In the genomic region with DNA sequence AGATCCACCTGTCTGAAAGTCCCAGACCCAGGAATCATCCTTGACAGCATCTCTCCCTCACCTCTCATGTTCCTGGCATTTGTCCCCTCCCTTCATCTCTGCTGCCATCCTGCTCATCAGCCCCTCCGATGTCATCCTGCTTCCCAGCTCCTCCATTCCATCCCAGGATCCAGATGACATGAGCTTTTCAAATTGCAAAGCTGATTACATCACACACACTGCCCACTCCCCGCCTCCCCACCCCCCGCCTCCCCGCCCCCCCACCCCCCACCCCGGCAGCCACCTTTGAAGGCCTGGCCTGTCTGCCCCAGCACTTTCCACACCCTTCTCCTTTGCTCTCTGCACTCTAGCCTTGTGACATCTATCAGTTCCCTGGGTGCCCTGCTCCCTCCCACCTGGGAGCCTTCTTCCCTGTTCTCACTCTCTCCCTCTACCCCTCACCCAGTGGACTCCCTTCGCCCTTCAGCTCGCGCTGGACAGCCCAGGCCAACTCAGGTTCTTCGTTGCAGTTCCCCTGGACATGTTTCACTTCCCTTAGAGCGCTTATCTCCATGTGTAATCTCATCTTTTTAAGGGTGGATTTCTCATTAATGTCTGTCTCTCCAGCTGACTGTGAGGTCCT, we compare ENCODE assay signal across 12 cellular contexts.
DNase-seq lines count a peak whose midpoint lies in the region; ATAC-seq, FAIRE-seq and TF ChIP-seq lines count a peak whose summit lies in the region.
"Had no signal": no experiment of that assay in that cellular context is flagged by ENCODE, and none has a peak within 500 bp of the region (broad histone marks: within the 10 kb centered on the region; RNA-seq: fewer than 3 reads in every experiment).

No MANE protein-coding gene starts in this region.

- no peak overlapping the region for H3K4me3 ChIP-seq in H1 (ENCODE audit: extremely low read depth in 1 of 4, insufficient read depth in 2 of 4, low read depth in 3 of 4, low read length in 4 of 4)
- H3K4me3 ChIP-seq: thyroid gland had no signal

- H3K79me1 ChIP-seq in H1 (ENCODE audit: low read depth, low read length), result no peaks in the 10 kb centered on the region

- peak overlapping the region; percentile 29 for H3K27ac Mint-ChIP-seq in activated CD4-positive, alpha-beta T cell treated with anti-CD3 and anti-CD28 coated beads, Interleukin-2, amount 10 ng/mL, durations not matched to agents 24 days and 14 days
- peak overlapping the region; percentile 5 to 14 for H3K27ac Mint-ChIP-seq in stimulated activated naive CD8-positive, alpha-beta T cell treated with anti-CD3 and anti-CD28 coated beads, Interleukin-15, amount 100 ng/mL, for 72 hours

- peak overlapping the region; percentile 60; the same call in 1 of the 2 replicates for H2BK5ac ChIP-seq in H1 (ENCODE audit: low read depth, low read length)

- TF ChIP-seq CTCF in RWPE1 (conservative IDR thresholded peaks at IDR 0.05; ENCODE audit: low read depth) (no peak), H1 (IDR thresholded peaks at IDR 0.05; ENCODE audit: control extremely low read depth in 1 of 3, insufficient read depth in 1 of 3, low read depth in 1 of 3, low read length in 3 of 3) (no peak)

- no peak overlapping the region; the same call in 1 of the 2 replicates for H3K18ac ChIP-seq in H1 (ENCODE audit: extremely low read depth, low read length)

- peaks cover 3 to 33% (median 16%) of the 10 kb centered on the region in 4 experiments for H3K4me1 ChIP-seq in H1 (replicated peaks in 1 of 4; ENCODE audit: control insufficient read depth in 3 of 4, insufficient read depth in 4 of 4, low read length in 3 of 4)

- CTCF ChIA-PET in RWPE1 (lab: Yijun Ruan, JAX) (no interaction called here), H1 (lab: Charles Lee; ENCODE audit: partially characterized antibody) (interaction anchor here (0.9 to 6.9 kb wide), 9 partner anchors 20 to 134 kb away, joined by 3 to 53 read pairs (median 4); no protein-coding TSS in a partner anchor)

- intact Hi-C loops in activated CD4-positive, alpha-beta T cell treated with anti-CD3 and anti-CD28 coated beads, Interleukin-2, amount 10 ng/mL, durations not matched to agents 24 days and 14 days (cut with micrococcal nuclease), result no loop called here

- H2AK5ac ChIP-seq in H1 (ENCODE audit: low read depth, low read length), result 0 out of 2 replicates have a peak overlapping the region, but pooled peaks have one; percentile 59

- H3K9me3 ChIP-seq in H1 (ENCODE audit: insufficient read depth in 2 of 2, low read depth in 1 of 2, low read length in 1 of 2), result no peaks in the 10 kb centered on the region
- H3K9me3 ChIP-seq: thyroid gland had no signal

- peaks cover 7% of the 10 kb centered on the region; the same call in 1 of the 2 replicates for H3K23me2 ChIP-seq in H1 (ENCODE audit: low read depth, low read length)

- H3K79me2 ChIP-seq in H1 (ENCODE audit: control insufficient read depth in 1 of 2, insufficient read depth in 2 of 2, low read length in 2 of 2), result no peaks in the 10 kb centered on the region

- H3K4ac ChIP-seq in H1 (replicated peaks; ENCODE audit: insufficient read length, low read depth, low read length), result no peak overlapping the region

- H4K8ac ChIP-seq in H1 (ENCODE audit: extremely low read depth, insufficient read depth, low read length), result no peak overlapping the region

- no peak overlapping the region for H2BK20ac ChIP-seq in H1 (ENCODE audit: low read length)

- peak overlapping the region; percentile 73; the same call in 1 of the 2 replicates for H2BK15ac ChIP-seq in H1 (ENCODE audit: low read length)

- no peak overlapping the region for H2BK120ac ChIP-seq in H1 (replicated peaks; ENCODE audit: low read depth, low read length)

- H3K27ac ChIP-seq in RWPE1, result peak overlapping the region; percentile 81
- H3K27ac ChIP-seq in H1 (ENCODE audit: low read depth, low read length), result no peak overlapping the region

- TF ChIP-seq RAD21 in H1 (IDR thresholded peaks at IDR 0.05 in 1 of 2, conservative IDR thresholded peaks at IDR 0.05 in 1 of 2; ENCODE audit: low read depth in 2 of 2, low read length in 2 of 2), result no peak

- no peak for DNase-seq in activated CD4-positive, alpha-beta T cell treated with anti-CD3 and anti-CD28 coated beads, Interleukin-2, amount 10 ng/mL, durations not matched to agents 24 days and 14 days
- DNase-seq in activated CD4-positive, alpha-beta T cell treated with anti-CD3 and anti-CD28 coated beads, Interleukin-2, amount 50 U/mL, for 4 hours, result no peak
- DNase-seq in RWPE1 (ENCODE audit: low spot score) (no peak), H1 (ENCODE audit: low read depth in 1 of 2, low spot score in 2 of 2) (no peak), A172 (ENCODE audit: low spot score) (no peak), activated gamma-delta T cell treated with Interleukin-2 at 50 U/mL for 16 hours (no peak)
- DNase-seq in stimulated activated naive CD8-positive, alpha-beta T cell treated with anti-CD3 and anti-CD28 coated beads, Interleukin-15, amount 100 ng/mL, for 72 hours, result no peak
- no peak for DNase-seq in stimulated activated naive CD4-positive, alpha-beta T cell (lab: John Stamatoyannopoulos, UW)
- DNase-seq: DMS79 treated with DMSO at 0.1 percent for 48 hours, NCI-H2171 had no signal

- peaks cover 49% of the 10 kb centered on the region for H3K36me3 Mint-ChIP-seq in activated CD4-positive, alpha-beta T cell treated with anti-CD3 and anti-CD28 coated beads, Interleukin-2, amount 10 ng/mL, durations not matched to agents 24 days and 14 days (ENCODE audit: low read depth)

- H3K27me3 ChIP-seq in H1 (replicated peaks in 1 of 4; ENCODE audit: control insufficient read depth in 3 of 4, extremely low read depth in 1 of 4, insufficient read depth in 3 of 4, low read length in 3 of 4), result no peaks in the 10 kb centered on the region
- H3K27me3 ChIP-seq: thyroid gland had no signal

- H4K5ac ChIP-seq in H1 (ENCODE audit: insufficient read length, low read depth, low read length), result no peak overlapping the region

- TF ChIP-seq POLR2A in H1 (IDR thresholded peaks at IDR 0.05; ENCODE audit: control extremely low read depth in 1 of 2, low read depth in 2 of 2, low read length in 2 of 2), result no peak

- H3K23ac ChIP-seq in H1 (ENCODE audit: insufficient read length), result no peak overlapping the region

- peaks cover 52% of the 10 kb centered on the region for H3K4me1 Mint-ChIP-seq in activated CD4-positive, alpha-beta T cell treated with anti-CD3 and anti-CD28 coated beads, Interleukin-2, amount 10 ng/mL, durations not matched to agents 24 days and 14 days
- H3K4me1 Mint-ChIP-seq in stimulated activated naive CD8-positive, alpha-beta T cell treated with anti-CD3 and anti-CD28 coated beads, Interleukin-15, amount 100 ng/mL, for 72 hours, result peaks cover 79% of the 10 kb centered on the region

- no peak overlapping the region for H3K4me2 ChIP-seq in H1 (ENCODE audit: insufficient read depth in 1 of 2, low read depth in 2 of 2, low read length in 2 of 2)

- H3K9ac ChIP-seq in H1 (replicated peaks in 1 of 4; ENCODE audit: extremely low read depth in 1 of 4, low read depth in 3 of 4, low read length in 3 of 4), result no peak overlapping the region

- no peaks in the 10 kb centered on the region for H4K20me1 ChIP-seq in H1 (replicated peaks in 1 of 2; ENCODE audit: control insufficient read depth in 1 of 2, insufficient read depth in 2 of 2, low read length in 2 of 2)

- ATAC-seq in stimulated activated naive CD8-positive, alpha-beta T cell treated with anti-CD3 and anti-CD28 coated beads, Interleukin-15, amount 100 ng/mL, for 72 hours, result no peak

- FAIRE-seq in H1 (lab: Jason Lieb, UNC), result no peak
- FAIRE-seq: TTC549 had no signal

- H3K56ac ChIP-seq in H1 (replicated peaks; ENCODE audit: insufficient read length, low read depth, low read length), result no peak overlapping the region

- no peaks in the 10 kb centered on the region for H3K36me3 ChIP-seq in H1 (ENCODE audit: control insufficient read depth in 2 of 4, insufficient read depth in 4 of 4, low read length in 3 of 4)
- H3K36me3 ChIP-seq: thyroid gland had no signal

- peak overlapping the region; percentile 63 for H3K4me3 Mint-ChIP-seq in activated CD4-positive, alpha-beta T cell treated with anti-CD3 and anti-CD28 coated beads, Interleukin-2, amount 10 ng/mL, durations not matched to agents 24 days and 14 days
- no peak overlapping the region for H3K4me3 Mint-ChIP-seq in stimulated activated naive CD8-positive, alpha-beta T cell treated with anti-CD3 and anti-CD28 coated beads, Interleukin-15, amount 100 ng/mL, for 72 hours

- H2BK12ac ChIP-seq in H1 (ENCODE audit: low read depth, low read length), result 0 out of 2 replicates have a peak overlapping the region, but pooled peaks have one; percentile 60

- no peak for TF ChIP-seq EP300 in H1 (IDR thresholded peaks at IDR 0.05; ENCODE audit: borderline replicate concordance in 1 of 2, low read depth in 2 of 2, low read length in 2 of 2)

- peak overlapping the region; percentile 39 for H4K91ac ChIP-seq in H1 (replicated peaks; ENCODE audit: insufficient read length, low read length)

- no peak overlapping the region for H3K14ac ChIP-seq in H1 (ENCODE audit: insufficient read length)

- no peaks in the 10 kb centered on the region for H3K27me3 Mint-ChIP-seq in activated CD4-positive, alpha-beta T cell treated with anti-CD3 and anti-CD28 coated beads, Interleukin-2, amount 10 ng/mL, durations not matched to agents 24 days and 14 days
- H3K27me3 Mint-ChIP-seq in stimulated activated naive CD8-positive, alpha-beta T cell treated with anti-CD3 and anti-CD28 coated beads, Interleukin-15, amount 100 ng/mL, for 72 hours, result no peaks in the 10 kb centered on the region

- POLR2A ChIA-PET in RWPE1 (lab: Yijun Ruan, JAX; ENCODE audit: low non-redundant PET), result no interaction called here
- POLR2A ChIA-PET in H1 (lab: Charles Lee; ENCODE audit: partially characterized antibody), result interaction anchor here (0.6 to 5.1 kb wide), 5 partner anchors 23 to 147 kb away, joined by 3 to 37 read pairs (median 8); no protein-coding TSS in a partner anchor

- H2AFZ ChIP-seq in H1 (ENCODE audit: low read length), result no peak overlapping the region

- H3K9me3 Mint-ChIP-seq in activated CD4-positive, alpha-beta T cell treated with anti-CD3 and anti-CD28 coated beads, Interleukin-2, amount 10 ng/mL, durations not matched to agents 24 days and 14 days, result no peaks in the 10 kb centered on the region
- H3K9me3 Mint-ChIP-seq in stimulated activated naive CD8-positive, alpha-beta T cell treated with anti-CD3 and anti-CD28 coated beads, Interleukin-15, amount 100 ng/mL, for 72 hours, result no peaks in the 10 kb centered on the region

- 82% methylated on average over 6 of the region's 10 CpGs; no CpG with 5 or more reads in 1 of the 2 experiments for WGBS in H1 (ENCODE audit: extremely low coverage in 1 of 2, insufficient coverage in 1 of 2, insufficient read length in 1 of 2, insufficient replicate concordance in 2 of 2, low coverage in 1 of 2, low lambda C conversion rate in 2 of 2, missing lambda C conversion rate in 1 of 2), 2 experiments

TF ChIP-seq in H1, 55 proteins besides CTCF, POLR2A, EP300 and RAD21:
- TF ChIP-seq SIN3A (conservative IDR thresholded peaks at IDR 0.05 in 1 of 2, IDR thresholded peaks at IDR 0.05 in 1 of 2; ENCODE audit: low read depth in 1 of 2, low read length in 2 of 2) (0 out of 4 replicates have a peak, but pooled peaks of 1 of the 2 experiments have one; percentile 31), EGR1 (IDR thresholded peaks at IDR 0.05; ENCODE audit: borderline replicate concordance, low read depth, low read length) (peak; percentile 63), CBX5 (IDR thresholded peaks at IDR 0.05; ENCODE audit: low read depth, low read length) (no peak)
